ENCODE assay signal across 21 cellular contexts in the genomic region with DNA sequence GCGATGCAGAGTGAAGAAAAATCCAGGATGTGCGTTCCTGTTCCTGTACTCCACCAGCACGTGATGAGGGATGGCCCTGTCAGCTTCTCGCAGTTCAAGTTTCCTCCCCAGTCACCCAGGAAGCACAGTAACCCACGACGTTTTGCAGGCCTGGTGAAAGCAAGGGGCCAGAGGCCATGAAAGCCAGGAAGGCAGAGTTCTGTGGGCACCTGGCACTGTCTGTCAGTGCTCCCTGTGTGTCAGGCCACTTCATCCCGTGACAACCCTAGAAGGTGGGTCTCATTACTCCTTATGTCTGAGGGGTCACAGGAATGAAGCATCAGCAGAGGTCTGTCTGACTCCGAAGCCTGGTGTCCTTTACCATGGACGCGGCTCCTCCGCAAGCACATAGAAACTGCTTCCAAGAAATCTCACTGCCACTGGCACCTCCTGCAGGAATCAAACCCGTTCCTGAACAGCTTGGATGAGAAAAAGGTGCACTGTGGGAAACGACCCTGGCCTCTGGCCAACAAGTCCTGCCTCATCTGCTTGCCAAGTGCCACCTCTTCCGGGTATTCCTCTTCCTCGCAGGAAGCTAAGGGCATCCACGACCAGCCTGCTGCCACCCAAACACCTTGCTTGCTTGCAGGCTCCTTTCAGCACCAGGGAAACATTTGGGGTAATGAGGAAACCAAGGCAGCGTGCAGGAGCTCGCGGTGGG. TPM values are rescaled to one million over a fixed set of nuclear protein-coding genes. Genes with fewer than 3 reads are reported as not detected.
DNase-seq lines count a peak whose midpoint lies in the region; ATAC-seq and TF ChIP-seq lines count a peak whose summit lies in the region.
"Had no signal": no experiment of that assay in that cellular context is flagged by ENCODE, and none has a peak within 500 bp of the region (broad histone marks: within the 10 kb centered on the region; RNA-seq: fewer than 3 reads in every experiment).

No MANE protein-coding gene starts in this region.

- H3K4me2 ChIP-seq in osteoblast (ENCODE audit: insufficient read depth, low read length) = no peak overlapping the region
- H3K4me2 ChIP-seq in GM23338 = no peak overlapping the region

- H3F3A ChIP-seq in GM23338 (replicated peaks; ENCODE audit: low read depth) = no peaks in the 10 kb centered on the region

- 63 to 73% methylated on average over 15 to 16 of the region's 19 CpGs for WGBS in thyroid gland, 2 donors

- H3K27ac ChIP-seq in thyroid gland (no peak overlapping the region), osteoblast (ENCODE audit: low read depth, low read length) (no peak overlapping the region), GM23338 (ENCODE audit: low read depth) (no peak overlapping the region)
- H3K27ac ChIP-seq: cardiac muscle cell, Peyer's patch, suprapubic skin had no signal

- H3K4me3 ChIP-seq in thyroid gland (replicated peaks in 1 of 3) (no peak overlapping the region), osteoblast (ENCODE audit: insufficient read depth, low read length) (no peak overlapping the region), GM23338 (no peak overlapping the region)
- H3K4me3 ChIP-seq: cardiac muscle cell, GM12878, Peyer's patch, suprapubic skin had no signal

- H3K79me2 ChIP-seq in osteoblast (ENCODE audit: insufficient read depth, low read length) = peaks cover 63% of the 10 kb centered on the region
- H3K79me2 ChIP-seq in GM23338 (replicated peaks; ENCODE audit: insufficient read depth) = peaks cover 65% of the 10 kb centered on the region

- no peaks in the 10 kb centered on the region for H3K9me3 Mint-ChIP-seq in activated naive CD4-positive, alpha-beta T cell treated with anti-CD3 and anti-CD28 coated beads, Interleukin-2, amount 50 U/mL, for 24 hours
- no peaks in the 10 kb centered on the region for H3K9me3 Mint-ChIP-seq in T-cell
- H3K9me3 Mint-ChIP-seq in stimulated activated memory B cell treated with anti-CD40 and anti-IgM and Interleukin-4, amounts not matched to agents 10 μg/mL and 1 μg/mL and 100 μg/mL, for 72 hours = no peaks in the 10 kb centered on the region
- no peaks in the 10 kb centered on the region for H3K9me3 Mint-ChIP-seq in GM23338

- H3K4me1 ChIP-seq in thyroid gland (peaks cover 21 to 68% of the 10 kb centered on the region in 2 donors), osteoblast (ENCODE audit: insufficient read depth, low read length) (no peaks in the 10 kb centered on the region), GM23338 (ENCODE audit: insufficient read depth) (no peaks in the 10 kb centered on the region)
- H3K4me1 ChIP-seq: Peyer's patch, suprapubic skin had no signal

- H3K27me3 ChIP-seq in thyroid gland (no peaks in the 10 kb centered on the region), osteoblast (ENCODE audit: insufficient read depth, low read length) (no peaks in the 10 kb centered on the region), GM23338 (ENCODE audit: insufficient read depth) (no peaks in the 10 kb centered on the region)
- H3K27me3 ChIP-seq: cardiac muscle cell, Peyer's patch, suprapubic skin had no signal

- no peak for TF ChIP-seq POLR2A in thyroid gland (IDR thresholded peaks at IDR 0.05)

- POLR2A ChIA-PET in T-cell (lab: Charles Lee) = no interaction called here

- H3K4me1 Mint-ChIP-seq in activated naive CD4-positive, alpha-beta T cell treated with anti-CD3 and anti-CD28 coated beads, Interleukin-2, amount 50 U/mL, for 24 hours = peaks cover 85% of the 10 kb centered on the region
- H3K4me1 Mint-ChIP-seq in T-cell (peaks cover 79 to 89% (median 79%) of the 10 kb centered on the region in 3 donors), GM23338 (no peaks in the 10 kb centered on the region)
- peaks cover 7% of the 10 kb centered on the region for H3K4me1 Mint-ChIP-seq in stimulated activated memory B cell treated with anti-CD40 and anti-IgM and Interleukin-4, amounts not matched to agents 10 μg/mL and 1 μg/mL and 100 μg/mL, for 72 hours

- no peak overlapping the region for H3K4me3 Mint-ChIP-seq in activated naive CD4-positive, alpha-beta T cell treated with anti-CD3 and anti-CD28 coated beads, Interleukin-2, amount 50 U/mL, for 24 hours
- H3K4me3 Mint-ChIP-seq in T-cell (peak overlapping the region in 1 of 3 donors; percentile 57), GM23338 (no peak overlapping the region)
- H3K4me3 Mint-ChIP-seq in stimulated activated memory B cell treated with anti-CD40 and anti-IgM and Interleukin-4, amounts not matched to agents 10 μg/mL and 1 μg/mL and 100 μg/mL, for 72 hours = no peak overlapping the region

- H3K27me3 Mint-ChIP-seq in activated naive CD4-positive, alpha-beta T cell treated with anti-CD3 and anti-CD28 coated beads, Interleukin-2, amount 50 U/mL, for 24 hours = no peaks in the 10 kb centered on the region
- no peaks in the 10 kb centered on the region for H3K27me3 Mint-ChIP-seq in T-cell
- no peaks in the 10 kb centered on the region for H3K27me3 Mint-ChIP-seq in stimulated activated memory B cell treated with anti-CD40 and anti-IgM and Interleukin-4, amounts not matched to agents 10 μg/mL and 1 μg/mL and 100 μg/mL, for 72 hours
- H3K27me3 Mint-ChIP-seq in GM23338 (ENCODE audit: insufficient read depth, low read depth, poor library complexity) = peaks cover 5% of the 10 kb centered on the region

- TF ChIP-seq CTCF in thyroid gland (IDR thresholded peaks at IDR 0.05) (no peak), osteoblast (IDR thresholded peaks at IDR 0.05; ENCODE audit: extremely low read depth, low read depth, low read length) (no peak), GM23338 (conservative IDR thresholded peaks at IDR 0.05; ENCODE audit: low read depth in 2 of 2) (no peak)

- ATAC-seq in T-cell (replicated peaks in 1 of 4) (no peak), GM23338 (no peak)
- ATAC-seq in stimulated activated memory B cell treated with anti-CD40 and anti-IgM and Interleukin-4, amounts not matched to agents 10 μg/mL and 1 μg/mL and 100 μg/mL, for 72 hours = no peak
- ATAC-seq: GM12878 had no signal

- H4K20me1 ChIP-seq in osteoblast (ENCODE audit: insufficient read depth, low read length) (peaks cover 53% of the 10 kb centered on the region), GM23338 (replicated peaks; ENCODE audit: insufficient read depth) (peaks cover 19% of the 10 kb centered on the region)

- peak overlapping the region; percentile 92 for H3K27ac Mint-ChIP-seq in activated naive CD4-positive, alpha-beta T cell treated with anti-CD3 and anti-CD28 coated beads, Interleukin-2, amount 50 U/mL, for 24 hours
- peak overlapping the region; percentile 62 to 80 for H3K27ac Mint-ChIP-seq in T-cell
- H3K27ac Mint-ChIP-seq in stimulated activated memory B cell treated with anti-CD40 and anti-IgM and Interleukin-4, amounts not matched to agents 10 μg/mL and 1 μg/mL and 100 μg/mL, for 72 hours = no peak overlapping the region
- H3K27ac Mint-ChIP-seq in GM23338 = no peak overlapping the region

- H3K9me2 ChIP-seq in GM23338 (ENCODE audit: insufficient read depth) = no peaks in the 10 kb centered on the region

- H2AFZ ChIP-seq in osteoblast (ENCODE audit: low read length) = no peak overlapping the region
- H2AFZ ChIP-seq in GM23338 = no peak overlapping the region

- DNase-seq in activated naive CD4-positive, alpha-beta T cell treated with anti-CD3 and anti-CD28 coated beads, Interleukin-2, amount 50 U/mL, for 16 hours = no peak
- DNase-seq in T-cell = no peak
- peak; percentile 23 for DNase-seq in dermis blood vessel endothelial cell
- DNase-seq in thyroid gland = peak; percentile 48 to 59
- DNase-seq in osteoblast (ENCODE audit: insufficient read length, low spot score, missing footprints) = no peak
- DNase-seq in GM23338 (ENCODE audit: low spot score) = no peak
- DNase-seq: activated effector memory CD4-positive, alpha-beta T cell treated with anti-CD3 and anti-CD28 coated beads, Interleukin-2, amount 50 U/mL, for 16 hours; EL; mesenchymal stem cell; NCI-H1694; NCI-H526 treated with DMSO at 0.1 percent for 48 hours; Peyer's patch; T-helper 1 cell had no signal

- H3K36me3 ChIP-seq in thyroid gland = no peaks in the 10 kb centered on the region
- peaks cover 6% of the 10 kb centered on the region for H3K36me3 ChIP-seq in osteoblast (ENCODE audit: insufficient read depth, low read length)
- no peaks in the 10 kb centered on the region for H3K36me3 ChIP-seq in GM23338 (ENCODE audit: insufficient read depth)
- H3K36me3 ChIP-seq: cardiac muscle cell had no signal

- CTCF ChIA-PET in T-cell (lab: Charles Lee) = no interaction called here

- H3K9me3 ChIP-seq in thyroid gland (no peaks in the 10 kb centered on the region), osteoblast (ENCODE audit: low read depth, low read length) (no peaks in the 10 kb centered on the region)
- H3K9me3 ChIP-seq: Peyer's patch, suprapubic skin had no signal

- peaks cover 10% of the 10 kb centered on the region for H3K36me3 Mint-ChIP-seq in activated naive CD4-positive, alpha-beta T cell treated with anti-CD3 and anti-CD28 coated beads, Interleukin-2, amount 50 U/mL, for 24 hours
- H3K36me3 Mint-ChIP-seq in T-cell (peaks cover 26% of the 10 kb centered on the region), GM23338 (ENCODE audit: low read depth) (peaks cover 8% of the 10 kb centered on the region; the same call in 2 of the 3 replicates)
- H3K36me3 Mint-ChIP-seq in stimulated activated memory B cell treated with anti-CD40 and anti-IgM and Interleukin-4, amounts not matched to agents 10 μg/mL and 1 μg/mL and 100 μg/mL, for 72 hours = peaks cover 24% of the 10 kb centered on the region

- intact Hi-C loops in thyroid gland (cut with DNase I) = no loop called here

TF ChIP-seq in GM23338, 12 proteins besides CTCF, POLR2A, EP300 and RAD21 (continues in another document):
- TF ChIP-seq NANOG (IDR thresholded peaks at IDR 0.05; ENCODE audit: borderline replicate concordance) = no peak

RNA-seq across cellular contexts. Expression of gene RAB43, which starts 14.6 kb away (rescaled TPM):
- 10 to 100 TPM; 53.8 to 96.9 (median 77.6) TPM for total RNA-seq in T-cell
- total RNA-seq in dermis blood vessel endothelial cell = 68.8 and 116 TPM in 2 replicates
- total RNA-seq in thyroid gland = 10 to 100 TPM; 22.8 to 34.4 (median 26.1) TPM
- total RNA-seq in osteoblast = 13.4 and 14.1 TPM in 2 replicates
- 32.5 and 37.0 TPM in 2 replicates for total RNA-seq in GM23338 (2014; rRNA removed; shearing (Covaris generic))
- polyA plus RNA-seq in GM23338 (2016; fragmentation: Nextera tagmentation; extraction: Ambion mirVana) = 5.7 and 7.3 TPM in 2 replicates

RNA-seq across cellular contexts. Expression of gene GP9, which starts 46.4 kb away (rescaled TPM):
- not detected for total RNA-seq in T-cell
- total RNA-seq in dermis blood vessel endothelial cell = not detected in 2 replicates
- not detected for total RNA-seq in thyroid gland
- not detected in 2 replicates for total RNA-seq in osteoblast
- total RNA-seq in GM23338 (2014; rRNA removed; shearing (Covaris generic)) = not detected in 2 replicates
- polyA plus RNA-seq in GM23338 (2016; fragmentation: Nextera tagmentation; extraction: Ambion mirVana) = not detected in 2 replicates
- total RNA-seq: cardiac muscle cell, endothelial cell of umbilical vein, frontal cortex, GM12878, omental fat pad, Peyer's patch, suprapubic skin had no signal
- polyA plus RNA-seq: cardiac muscle cell, endothelial cell of umbilical vein had no signal

RNA-seq across cellular contexts. Expression of gene ISY1, which starts 53.8 kb away (rescaled TPM):
- total RNA-seq in T-cell = 10 to 100 TPM; 34.8 to 42.0 (median 35.9) TPM
- total RNA-seq in dermis blood vessel endothelial cell = 37.9 and 57.6 TPM in 2 replicates
- total RNA-seq in thyroid gland = 10 to 100 TPM; 15.8 to 31.8 (median 20.2) TPM
- 29.0 and 31.8 TPM in 2 replicates for total RNA-seq in osteoblast
- total RNA-seq in GM23338 (2014; rRNA removed; shearing (Covaris generic)) = 10.0 and 11.3 TPM in 2 replicates
- polyA plus RNA-seq in GM23338 (2016; fragmentation: Nextera tagmentation; extraction: Ambion mirVana) = 20.2 and 23.6 TPM in 2 replicates

Comparison
In these comparisons a context has a peak if more than half of its experiments do, and no peak if none do; other contexts are left out.
1. H3K27ac Mint-ChIP-seq: peak in activated naive CD4-positive, alpha-beta T cell treated with anti-CD3 and anti-CD28 coated beads, Interleukin-2, amount 50 U/mL, for 24 hours (single experiment) and T-cell (2 of 2); none in stimulated activated memory B cell treated with anti-CD40 and anti-IgM and Interleukin-4, amounts not matched to agents 10 μg/mL and 1 μg/mL and 100 μg/mL, for 72 hours (single experiment) and GM23338 (single experiment).
2. DNase-seq: peak in dermis blood vessel endothelial cell (single experiment) and thyroid gland (2 of 2); none in activated naive CD4-positive, alpha-beta T cell treated with anti-CD3 and anti-CD28 coated beads, Interleukin-2, amount 50 U/mL, for 16 hours (single experiment), T-cell (0 of 34), osteoblast (single experiment) and GM23338 (single experiment).